ENCODE assay signal across 8 cellular contexts in the genomic region with DNA sequence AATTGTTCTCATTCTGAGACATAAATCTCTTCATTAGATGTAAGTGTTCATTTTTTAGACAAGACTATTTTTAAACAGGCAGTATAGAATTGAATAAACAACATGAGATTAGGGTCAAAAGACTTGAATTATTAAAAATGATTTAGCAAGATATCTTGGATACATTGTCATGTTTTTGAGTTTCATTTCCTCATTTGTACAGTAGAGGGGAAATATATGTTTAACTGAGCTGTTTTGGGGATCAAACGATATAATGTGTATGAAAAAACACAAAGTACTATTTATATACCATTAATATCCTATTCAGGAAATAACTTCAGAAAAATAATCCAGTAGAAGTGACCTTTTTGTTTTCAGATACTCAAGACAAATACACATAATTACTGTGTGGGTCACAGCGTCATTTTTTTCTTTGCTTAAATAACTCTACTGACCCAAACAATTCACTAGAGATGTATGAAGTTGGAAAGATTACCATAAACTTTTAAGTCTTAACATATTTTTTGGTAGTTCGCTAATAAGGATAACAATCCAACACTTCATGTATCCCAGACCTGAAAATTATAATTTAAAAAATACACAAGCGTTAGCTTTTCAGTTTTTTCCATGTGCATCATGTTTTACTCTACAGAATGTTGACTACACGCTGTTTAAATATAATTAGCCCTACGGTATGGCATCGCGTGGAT. TPM values are rescaled to one million over a fixed set of nuclear protein-coding genes. Genes with fewer than 3 reads are reported as not detected.
DNase-seq lines count a peak whose midpoint lies in the region; ATAC-seq and TF ChIP-seq lines count a peak whose summit lies in the region.

No MANE protein-coding gene starts in this region.

- peaks cover 38% of the 10 kb centered on the region for H3K27me3 ChIP-seq in iPS-18a (ENCODE audit: control insufficient read depth, insufficient read depth, low read length)
- H3K27me3 ChIP-seq in spleen (replicated peaks in 1 of 7) = peaks cover 0 to 63% (median 10%) of the 10 kb centered on the region in 7 donors

- peaks cover 4% of the 10 kb centered on the region for H3K4me1 Mint-ChIP-seq in activated CD8-positive, alpha-beta T cell treated with anti-CD3 and anti-CD28 coated beads, Interleukin-2, amount 10 ng/mL, durations not matched to agents 7 days and 5 days (ENCODE audit: low read depth)

- POLR2A ChIA-PET in activated CD8-positive, alpha-beta T cell treated with anti-CD3 and anti-CD28 coated beads, Interleukin-2, amount 10 ng/mL, durations not matched to agents 7 days and 5 days (lab: Charles Lee) = no interaction called here

- H3K9me3 ChIP-seq in iPS-18a (ENCODE audit: control insufficient read depth, low read depth, low read length) = no peaks in the 10 kb centered on the region
- H3K9me3 ChIP-seq in spleen = no peaks in the 10 kb centered on the region

- 13 to 17% (median 15%) methylated on average over 8 of the region's 8 CpGs for WGBS in spleen, 5 donors

- no peak overlapping the region for H3K9ac ChIP-seq in iPS-18a (ENCODE audit: low read length)

- H3K27ac ChIP-seq in iPS-18a (ENCODE audit: low read length) (no peak overlapping the region), spleen (peak overlapping the region in 4 of 8 donors; percentile 75 to 80 (median 78))

- no peak for TF ChIP-seq POLR2A in spleen (IDR thresholded peaks at IDR 0.05)

- H3K27me3 Mint-ChIP-seq in activated CD8-positive, alpha-beta T cell treated with anti-CD3 and anti-CD28 coated beads, Interleukin-2, amount 10 ng/mL, durations not matched to agents 7 days and 5 days (ENCODE audit: low read depth) = peaks cover 12% of the 10 kb centered on the region

- no peak for TF ChIP-seq CTCF in spleen (IDR thresholded peaks at IDR 0.05 in 8 of 11, conservative IDR thresholded peaks at IDR 0.05 in 3 of 11)

- intact Hi-C loops in spleen (cut with DNase I; ENCODE audit: low total_unique reads) = no loop called here

- ATAC-seq in activated CD8-positive, alpha-beta T cell treated with anti-CD3 and anti-CD28 coated beads, Interleukin-2, amount 10 ng/mL, durations not matched to agents 7 days and 5 days = no peak
- ATAC-seq in GM18909 (IDR thresholded peaks at IDR 0.05; ENCODE audit: poor library complexity, unreplicated experiment) = no peak
- no peak for ATAC-seq in GM19035 (IDR thresholded peaks at IDR 0.05; ENCODE audit: unreplicated experiment)

- H3K9me3 Mint-ChIP-seq in activated CD8-positive, alpha-beta T cell treated with anti-CD3 and anti-CD28 coated beads, Interleukin-2, amount 10 ng/mL, durations not matched to agents 7 days and 5 days (ENCODE audit: insufficient read depth) = no peaks in the 10 kb centered on the region

- H3K27ac Mint-ChIP-seq in activated CD8-positive, alpha-beta T cell treated with anti-CD3 and anti-CD28 coated beads, Interleukin-2, amount 10 ng/mL, durations not matched to agents 7 days and 5 days = no peak overlapping the region

- CTCF ChIA-PET in activated CD8-positive, alpha-beta T cell treated with anti-CD3 and anti-CD28 coated beads, Interleukin-2, amount 10 ng/mL, durations not matched to agents 7 days and 5 days (lab: Charles Lee) = no interaction called here

- peak overlapping the region; percentile 9 for H3K4me3 Mint-ChIP-seq in activated CD8-positive, alpha-beta T cell treated with anti-CD3 and anti-CD28 coated beads, Interleukin-2, amount 10 ng/mL, durations not matched to agents 7 days and 5 days

- H3K36me3 ChIP-seq in iPS-18a (ENCODE audit: control insufficient read depth, low read depth, low read length) (no peaks in the 10 kb centered on the region), spleen (no peaks in the 10 kb centered on the region)

- H3K4me3 ChIP-seq in iPS-18a (ENCODE audit: low read length) (peak overlapping the region; percentile 79), spleen (peak overlapping the region in 5 of 8 donors; percentile 40 to 69 (median 45))

- H3K4me1 ChIP-seq in iPS-18a (ENCODE audit: control insufficient read depth, low read depth, low read length) = peaks cover 21% of the 10 kb centered on the region
- peaks cover 0 to 19% (median 6%) of the 10 kb centered on the region in 6 donors for H3K4me1 ChIP-seq in spleen

- H3K36me3 Mint-ChIP-seq in activated CD8-positive, alpha-beta T cell treated with anti-CD3 and anti-CD28 coated beads, Interleukin-2, amount 10 ng/mL, durations not matched to agents 7 days and 5 days (ENCODE audit: low read depth) = peaks cover 3% of the 10 kb centered on the region

- DNase-seq in NCI-H146 (lab: John Stamatoyannopoulos, UW) (peak; percentile 40), NCI-H146 treated with DMSO at 0.1 percent for 48 hours (lab: John Stamatoyannopoulos, UW; ENCODE audit: unreplicated experiment) (no peak), spleen (no peak), NCI-H446 (lab: John Stamatoyannopoulos, UW) (no peak)
- no peak for DNase-seq in activated CD8-positive, alpha-beta T cell treated with anti-CD3 and anti-CD28 coated beads, Interleukin-2, amount 10 ng/mL, durations not matched to agents 7 days and 5 days

RNA-seq across cellular contexts. Expression of a gene that starts 0.9 kb away (rescaled TPM):
- total RNA-seq in activated CD8-positive, alpha-beta T cell treated with anti-CD3 and anti-CD28 coated beads, Interleukin-2, amount 10 ng/mL, durations not matched to agents 7 days and 5 days = not detected
- 1 to 10 TPM in 4 of 7 donors, under 1 TPM in 3; 0.29 to 3.5 (median 1.0) TPM for total RNA-seq in spleen
- polyA plus RNA-seq in spleen = under 1 TPM; 0.02 to 0.03 (median 0.03) TPM
